Comparison of ENCODE assay signal across 8 cellular contexts in genomic region chr17:13281626-13282025, GRCh38.
"Had no signal": no experiment of that assay in that cellular context is flagged by ENCODE, and none has a peak within 500 bp of the region (broad histone marks: within the 10 kb centered on the region; RNA-seq: fewer than 3 reads in every experiment).

No MANE protein-coding gene starts in this region.

- H3K4me3 ChIP-seq: GM12878 had no signal

- DNase-seq: GDM1, GF-D8 had no signal

- FAIRE-seq: G401.6, GM12878, GM12891, GM12892, GM18507, GM19239 had no signal
